Comparison of ENCODE assay signal across 9 cellular contexts in the genomic region with DNA sequence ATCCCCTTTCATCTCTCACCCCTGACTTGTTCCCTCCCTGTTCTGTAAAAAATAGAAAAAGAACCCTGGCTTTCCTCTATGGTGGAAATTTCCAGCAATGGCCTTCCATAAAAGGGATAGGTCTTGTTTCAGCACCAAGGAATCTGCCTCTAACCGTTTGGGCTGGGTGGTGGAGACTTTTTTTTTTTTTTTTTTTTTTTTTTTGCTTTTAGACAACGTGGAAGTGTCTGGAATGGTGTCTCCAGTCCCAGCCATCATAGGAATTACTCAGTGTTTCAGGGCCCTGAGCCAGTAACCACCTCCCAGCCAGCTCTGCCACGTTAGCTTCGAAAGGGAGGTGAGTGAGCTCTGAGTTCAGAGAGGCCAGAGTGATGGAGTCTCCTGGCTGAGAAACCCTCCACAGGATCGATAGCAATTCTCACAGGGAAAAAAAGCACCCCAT.
DNase-seq lines count a peak whose midpoint lies in the region; ATAC-seq and TF ChIP-seq lines count a peak whose summit lies in the region.
"Had no signal": no experiment of that assay in that cellular context is flagged by ENCODE, and none has a peak within 500 bp of the region (broad histone marks: within the 10 kb centered on the region; RNA-seq: fewer than 3 reads in every experiment).

No MANE protein-coding gene starts in this region.

- ATAC-seq in lung (ENCODE audit: insufficient read depth, low FRiP score): no peak
- ATAC-seq in HG03095 (IDR thresholded peaks at IDR 0.05; ENCODE audit: unreplicated experiment): no peak
- ATAC-seq in HG02938 (IDR thresholded peaks at IDR 0.05; ENCODE audit: unreplicated experiment): no peak

- intact Hi-C loops in tibial artery (cut with DNase I; ENCODE audit: low total_unique reads): loop anchor here (2.0 kb wide), 1 partner anchor 97 kb away; a partner anchor contains a TSS

- no peak overlapping the region for H3K4me3 ChIP-seq in lung
- peak overlapping the region; percentile 26 to 35 for H3K4me3 ChIP-seq in tibial artery

- no peak for TF ChIP-seq CTCF in lung (IDR thresholded peaks at IDR 0.05; ENCODE audit: control extremely low read depth, extremely low read depth)
- TF ChIP-seq CTCF in tibial artery (IDR thresholded peaks at IDR 0.05): no peak
- no peak for TF ChIP-seq CTCF in progenitor cell of endocrine pancreas (IDR thresholded peaks at IDR 0.05; ENCODE audit: unreplicated experiment)

- H3K27me3 Mint-ChIP-seq in progenitor cell of endocrine pancreas: no peaks in the 10 kb centered on the region

- H3K27ac ChIP-seq in lung (ENCODE audit: low read depth in 1 of 2, low read length in 1 of 2) (peak overlapping the region in 1 of 2 donors; percentile 58), tibial artery (peak overlapping the region; percentile 79 to 86)

- H3K4me1 ChIP-seq in lung (ENCODE audit: control insufficient read depth in 2 of 2, insufficient read depth in 2 of 2, low read length in 2 of 2) (no peaks in the 10 kb centered on the region), tibial artery (peaks cover 0 to 67% (median 38%) of the 10 kb centered on the region in 4 donors)

- no peak overlapping the region for H3K4me3 Mint-ChIP-seq in progenitor cell of endocrine pancreas (ENCODE audit: low read depth)

- no peaks in the 10 kb centered on the region for H3K9me3 Mint-ChIP-seq in progenitor cell of endocrine pancreas (ENCODE audit: low read depth)

- H3K36me3 Mint-ChIP-seq in progenitor cell of endocrine pancreas (ENCODE audit: insufficient read depth): no peaks in the 10 kb centered on the region

- peaks cover 12% of the 10 kb centered on the region for H3K4me1 Mint-ChIP-seq in progenitor cell of endocrine pancreas (ENCODE audit: low read depth)

- H3K27me3 ChIP-seq in lung (ENCODE audit: control insufficient read depth, insufficient read depth) (no peaks in the 10 kb centered on the region), tibial artery (no peaks in the 10 kb centered on the region)

- WGBS in lung, 2 donors: 63 to 72% methylated on average over 5 of the region's 5 CpGs

- no peak overlapping the region for H3K27ac Mint-ChIP-seq in progenitor cell of endocrine pancreas

- H3K9me3 ChIP-seq in lung (ENCODE audit: control insufficient read depth in 2 of 2, insufficient read depth in 1 of 2, low read length in 1 of 2): no peaks in the 10 kb centered on the region
- H3K9me3 ChIP-seq in tibial artery: no peaks in the 10 kb centered on the region

- H3K36me3 ChIP-seq in lung (ENCODE audit: control insufficient read depth in 2 of 2, insufficient read depth in 2 of 2, low read length in 2 of 2) (no peaks in the 10 kb centered on the region), tibial artery (no peaks in the 10 kb centered on the region)

- DNase-seq in HS-27A (ENCODE audit: low read depth): peak; percentile 57
- peak; percentile 97 for DNase-seq in dedifferentiated amniotic fluid mesenchymal stem cell (ENCODE audit: extremely low spot score)
- peak; percentile 38 for DNase-seq in lung (ENCODE audit: low spot score)
- peak; percentile 82 to 93 for DNase-seq in tibial artery
- DNase-seq in progenitor cell of endocrine pancreas (ENCODE audit: low spot score, unreplicated experiment): no peak
- no peak for DNase-seq in T-helper 1 cell
- DNase-seq: NCI-H2171 had no signal

Comparison
In these comparisons a context has a peak if more than half of its experiments do, and no peak if none do; other contexts are left out.
1. DNase-seq: peak in HS-27A (single experiment), dedifferentiated amniotic fluid mesenchymal stem cell (single experiment), lung (single experiment) and tibial artery (2 of 2); none in progenitor cell of endocrine pancreas (single experiment) and T-helper 1 cell (0 of 5).